In genomic region chr18:8627540-8627939, GRCh38 we compare ENCODE assay signal across 1 cellular context.
TF ChIP-seq lines count a peak whose summit lies in the region.

No MANE protein-coding gene starts in this region.

TF ChIP-seq in WTC11, 78 proteins besides CTCF, POLR2A, EP300 and RAD21 (continued from another document):
- TF ChIP-seq E2F1 (CRISPR knock-in tag; IDR thresholded peaks at IDR 0.05) (no peak), MXD4 (CRISPR knock-in tag; IDR thresholded peaks at IDR 0.05; ENCODE audit: borderline replicate concordance) (no peak), RELA (CRISPR knock-in tag; IDR thresholded peaks at IDR 0.05; ENCODE audit: borderline replicate concordance) (no peak), ZNF396 (CRISPR knock-in tag; IDR thresholded peaks at IDR 0.05; ENCODE audit: borderline replicate concordance) (no peak)
